25 cellular contexts compared by ENCODE assay signal in genomic region chr6:99195986-99196655, GRCh38.
"Had no signal": no experiment of that assay in that cellular context is flagged by ENCODE, and none has a peak within 500 bp of the region (broad histone marks: within the 10 kb centered on the region; RNA-seq: fewer than 3 reads in every experiment).

No MANE protein-coding gene starts in this region.

- H3K9me3 ChIP-seq: pancreas, suprapubic skin, tibial artery, upper lobe of right lung, vagina had no signal

- ATAC-seq: esophagus mucosa, left ventricle myocardium superior, pancreas, sciatic nerve, upper lobe of right lung had no signal

- H3K4me3 ChIP-seq: dorsolateral prefrontal cortex, lung, pancreas, spleen, suprapubic skin, tibial artery, upper lobe of right lung, vagina had no signal

- FAIRE-seq: frontal cortex, pancreas had no signal

- H3K27me3 ChIP-seq: dorsolateral prefrontal cortex, pancreas, spleen, suprapubic skin, tibial artery, upper lobe of right lung, vagina had no signal

- H3K27me3 Mint-ChIP-seq: progenitor cell of endocrine pancreas had no signal

- H3K4me1 Mint-ChIP-seq: naive B cell, nephron had no signal

- H3K27ac Mint-ChIP-seq: naive B cell, nephron, progenitor cell of endocrine pancreas had no signal

- H3K9me3 Mint-ChIP-seq: nephron had no signal

- DNase-seq: cortex of kidney; effector CD8-positive, alpha-beta T cell; kidney glomerular epithelial cell; left ventricle myocardium superior; mesendoderm; naive B cell; occipital lobe; pancreas; retina; spleen; stimulated activated CD4-positive, alpha-beta T cell treated with anti-CD3 and anti-CD28 coated beads, Interleukin-15, amount 100 ng/mL, for 24 hours; stimulated activated CD4-positive, alpha-beta T cell treated with anti-CD3 and anti-CD28 coated beads, Interleukin-1b, Interleukin-23, amount 100 ng/mL, for 48 hours; stimulated activated CD4-positive, alpha-beta T cell treated with anti-CD3 and anti-CD28 coated beads, Interleukin-4, amount 100 ng/mL, for 24 hours; stimulated activated naive CD4-positive, alpha-beta T cell; tibial artery; upper lobe of right lung had no signal

- H3K27ac ChIP-seq: dorsolateral prefrontal cortex, pancreas, spleen, suprapubic skin, tibial artery, upper lobe of right lung, vagina had no signal

- H3K4me1 ChIP-seq: pancreas, spleen, suprapubic skin, tibial artery, upper lobe of right lung, vagina had no signal

- H3K4me3 Mint-ChIP-seq: naive B cell, nephron had no signal

- H3K36me3 ChIP-seq: pancreas, spleen, suprapubic skin, tibial artery, upper lobe of right lung, vagina had no signal
